ENCODE assay signal across 27 cellular contexts in genomic region chr2:217258170-217258569, GRCh38.
"Had no signal": no experiment of that assay in that cellular context is flagged by ENCODE, and none has a peak within 500 bp of the region (broad histone marks: within the 10 kb centered on the region; RNA-seq: fewer than 3 reads in every experiment).

No MANE protein-coding gene starts in this region.

- H3K4me3 Mint-ChIP-seq: activated CD4-positive, alpha-beta T cell treated with anti-CD3 and anti-CD28 coated beads, Interleukin-2, amount 10 ng/mL, durations not matched to agents 7 days and 5 days; activated CD8-positive, alpha-beta T cell treated with anti-CD3 and anti-CD28 coated beads, Interleukin-2, amount 10 ng/mL, durations not matched to agents 7 days and 5 days; activated naive CD4-positive, alpha-beta T cell treated with anti-CD3 and anti-CD28 coated beads, Interleukin-2, amount 50 U/mL, for 24 hours; activated T-cell treated with anti-CD3 and anti-CD28 coated beads, Interleukin-2, amount 50 U/mL, for 24 hours; brain; T-helper 1 cell treated with Interleukin-12 subunit alpha and Interleukin-12 subunit beta and Interleukin-4 antibody, amounts not matched to agents 30 μg/mL and 1 μg/mL, for 36 hours; T-helper 2 cell treated with Interferon-gamma antibody and Interleukin-4, amounts not matched to agents 5 μg/mL and 100 μg/mL, for 36 hours had no signal

- H3K9ac ChIP-seq: SK-N-SH had no signal

- H3K4me3 ChIP-seq: adrenal gland, Peyer's patch, SJSA1 had no signal

- H3K9me3 Mint-ChIP-seq: activated CD4-positive, alpha-beta T cell treated with anti-CD3 and anti-CD28 coated beads, Interleukin-2, amount 10 ng/mL, durations not matched to agents 7 days and 5 days; activated T-cell treated with anti-CD3 and anti-CD28 coated beads, Interleukin-2, amount 50 U/mL, for 24 hours; activated T-helper 2 cell treated with anti-CD3 and anti-CD28 coated beads, Interferon-gamma antibody, Interleukin-2, Interleukin-4, amounts not matched to agents 10 μg/mL and 5 μg/mL and 100 μg/mL, durations not matched to agents 14 hours and 24 hours and 36 hours; T-helper 1 cell treated with Interleukin-12 subunit alpha and Interleukin-12 subunit beta and Interleukin-4 antibody, amounts not matched to agents 30 μg/mL and 1 μg/mL, for 36 hours; T-helper 2 cell treated with Interferon-gamma antibody and Interleukin-4, amounts not matched to agents 5 μg/mL and 100 μg/mL, for 36 hours had no signal

- H3K27ac Mint-ChIP-seq: activated CD4-positive, alpha-beta T cell treated with anti-CD3 and anti-CD28 coated beads, Interleukin-2, amount 10 ng/mL, durations not matched to agents 7 days and 5 days; activated CD8-positive, alpha-beta T cell treated with anti-CD3 and anti-CD28 coated beads, Interleukin-2, amount 10 ng/mL, durations not matched to agents 7 days and 5 days; activated naive CD4-positive, alpha-beta T cell treated with anti-CD3 and anti-CD28 coated beads, Interleukin-2, amount 50 U/mL, for 24 hours; activated T-cell treated with anti-CD3 and anti-CD28 coated beads, Interleukin-2, amount 50 U/mL, for 24 hours; activated T-helper 2 cell treated with anti-CD3 and anti-CD28 coated beads, Interferon-gamma antibody, Interleukin-2, Interleukin-4, amounts not matched to agents 10 μg/mL and 5 μg/mL and 100 μg/mL, durations not matched to agents 14 hours and 24 hours and 36 hours; brain; T-helper 1 cell treated with Interleukin-12 subunit alpha and Interleukin-12 subunit beta and Interleukin-4 antibody, amounts not matched to agents 30 μg/mL and 1 μg/mL, for 36 hours; T-helper 2 cell treated with Interferon-gamma antibody and Interleukin-4, amounts not matched to agents 5 μg/mL and 100 μg/mL, for 36 hours had no signal

- H3K9me3 ChIP-seq: adrenal gland, Peyer's patch, SJSA1, SK-N-SH had no signal

- H3K36me3 ChIP-seq: adrenal gland, Peyer's patch, SJSA1 had no signal

- H3K4me1 Mint-ChIP-seq: activated CD4-positive, alpha-beta T cell treated with anti-CD3 and anti-CD28 coated beads, Interleukin-2, amount 10 ng/mL, durations not matched to agents 7 days and 5 days; activated naive CD4-positive, alpha-beta T cell treated with anti-CD3 and anti-CD28 coated beads, Interleukin-2, amount 50 U/mL, for 24 hours had no signal

- H3K4me1 ChIP-seq: adrenal gland, Peyer's patch had no signal

- H3K36me3 Mint-ChIP-seq: activated naive CD4-positive, alpha-beta T cell treated with anti-CD3 and anti-CD28 coated beads, Interleukin-2, amount 50 U/mL, for 24 hours; brain had no signal

- DNase-seq: activated CD4-positive, alpha-beta T cell treated with anti-CD3 and anti-CD28 coated beads, Interleukin-2, amount 10 ng/mL, durations not matched to agents 7 days and 5 days; activated CD4-positive, alpha-beta T cell treated with anti-CD3 and anti-CD28 coated beads, Interleukin-2, amount 50 U/mL, for 48 hours; activated CD8-positive, alpha-beta T cell treated with anti-CD3 and anti-CD28 coated beads, Interleukin-2, amount 10 ng/mL, durations not matched to agents 7 days and 5 days; activated gamma-delta T cell; activated naive CD4-positive, alpha-beta T cell treated with Interleukin-2 at 50 U/mL for 16 hours; activated T-cell treated with anti-CD3 and anti-CD28 coated beads, Interleukin-2, amount 50 U/mL, for 24 hours; adrenal gland; central memory CD4-positive, alpha-beta T cell; Kasumi-1; KG1; NCI-H1105 treated with DMSO at 0.1 percent for 48 hours; NCI-H1436; NCI-H1694; NCI-H1930; NCI-H2081 treated with DMSO at 0.1 percent for 48 hours; NCI-H345; NCI-H524 treated with DMSO at 0.1 percent for 48 hours; Peyer's patch; RPMI8226; SHP77 treated with DMSO at 0.1 percent for 48 hours; SK-N-SH had no signal

- H3K4me2 ChIP-seq: SK-N-SH had no signal

- H3K27ac ChIP-seq: Peyer's patch, SJSA1 had no signal

- ATAC-seq: activated CD8-positive, alpha-beta T cell treated with anti-CD3 and anti-CD28 coated beads, Interleukin-2, amount 10 ng/mL, durations not matched to agents 7 days and 5 days had no signal

- H3K27me3 ChIP-seq: adrenal gland, Peyer's patch, SJSA1 had no signal
